Comparison of ENCODE assay signal across 24 cellular contexts in the genomic region with DNA sequence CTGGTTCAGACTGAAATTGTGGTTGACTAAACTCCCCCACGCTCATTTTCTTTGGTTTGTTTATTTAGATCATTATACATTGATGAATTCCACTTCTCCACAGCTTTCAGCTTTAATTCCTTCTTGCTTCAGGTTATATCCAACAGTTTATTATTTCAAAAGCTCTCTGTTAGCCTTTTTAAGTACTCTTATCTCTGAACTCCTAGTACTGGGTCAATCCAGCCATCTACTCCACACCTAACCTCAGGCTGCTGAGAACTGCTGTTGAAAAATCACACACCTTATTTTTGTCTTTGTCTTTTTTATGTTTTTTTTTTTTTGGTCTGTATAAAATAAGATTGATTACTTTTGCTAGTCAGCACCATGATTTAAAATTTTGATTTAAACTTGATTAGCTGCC. TPM values are rescaled to one million over a fixed set of nuclear protein-coding genes. Genes with fewer than 3 reads are reported as not detected.
"Had no signal": no experiment of that assay in that cellular context is flagged by ENCODE, and none has a peak within 500 bp of the region (broad histone marks: within the 10 kb centered on the region; RNA-seq: fewer than 3 reads in every experiment).

No MANE protein-coding gene starts in this region.

- H3K27me3 ChIP-seq: heart left ventricle, neural progenitor cell, neutrophil, right lobe of liver, stomach, testis, thyroid gland, transverse colon, upper lobe of left lung had no signal

- DNase-seq: heart left ventricle; hypothalamus; immature natural killer cell; kidney; left colon; left ventricle myocardium inferior; naive thymus-derived CD8-positive, alpha-beta T cell; nephron progenitor cell; occipital lobe; psoas muscle; right lobe of liver; stimulated activated CD4-positive, alpha-beta T cell treated with anti-CD3 and anti-CD28 coated beads, Interleukin-1b, Interleukin-23, amount 100 ng/mL, for 48 hours; stimulated activated CD4-positive, alpha-beta T cell treated with anti-CD3 and anti-CD28 coated beads, Interleukin-2, amount 100 ng/mL, for 48 hours; stimulated activated naive B cell treated with anti-CD40 and anti-IgM and Interleukin-4, amounts not matched to agents 10 μg/mL and 1 μg/mL and 100 μg/mL, for 72 hours; stimulated activated naive CD8-positive, alpha-beta T cell treated with anti-CD3 and anti-CD28 coated beads, Interleukin-15, Interleukin-2, amounts not matched to agents 100 U/mL and 50 U/mL, for 24 hours; stomach; testis; thyroid gland; transverse colon; upper lobe of left lung had no signal

- H3K27ac ChIP-seq: heart left ventricle, left ventricle myocardium inferior, neural progenitor cell, neutrophil, parathyroid adenoma, psoas muscle, right lobe of liver, stomach, testis, thyroid gland, transverse colon, upper lobe of left lung had no signal

- H3K4me3 ChIP-seq: heart left ventricle, left ventricle myocardium inferior, neural progenitor cell, psoas muscle, right lobe of liver, smooth muscle cell, stomach, testis, thyroid gland, transverse colon, upper lobe of left lung had no signal

- H3K4me1 ChIP-seq: heart left ventricle, left ventricle myocardium inferior, neural progenitor cell, parathyroid adenoma, psoas muscle, right lobe of liver, stomach, testis, thyroid gland, upper lobe of left lung had no signal

- ATAC-seq: heart left ventricle; left colon; naive thymus-derived CD8-positive, alpha-beta T cell; psoas muscle; right lobe of liver; stimulated activated naive B cell treated with anti-CD40 and anti-IgM and Interleukin-4, amounts not matched to agents 10 μg/mL and 1 μg/mL and 100 μg/mL, for 72 hours; stimulated activated naive CD8-positive, alpha-beta T cell treated with anti-CD3 and anti-CD28 coated beads, Interleukin-15, Interleukin-2, amounts not matched to agents 100 U/mL and 50 U/mL, for 24 hours had no signal

- H3K9me3 ChIP-seq: neutrophil, right lobe of liver, stomach, testis, thyroid gland, transverse colon, upper lobe of left lung had no signal

- H3K36me3 ChIP-seq: heart left ventricle, left ventricle myocardium inferior, neural progenitor cell, neutrophil, right lobe of liver, stomach, thyroid gland, transverse colon, upper lobe of left lung had no signal

RNA-seq across cellular contexts. Expression of a gene that starts 32.9 kb away (rescaled TPM):
- total RNA-seq: naive thymus-derived CD8-positive, alpha-beta T cell had no signal
- polyA plus RNA-seq: immature natural killer cell; naive thymus-derived CD8-positive, alpha-beta T cell had no signal
